ENCODE assay signal across 8 cellular contexts in genomic region chr6:156777577-156777865, GRCh38. TPM values are rescaled to one million over a fixed set of nuclear protein-coding genes. Genes with fewer than 3 reads are reported as not detected.
DNase-seq lines count a peak whose midpoint lies in the region; ATAC-seq, FAIRE-seq and TF ChIP-seq lines count a peak whose summit lies in the region.

No MANE protein-coding gene starts in this region.

- H3K23ac ChIP-seq in H1 (ENCODE audit: insufficient read length): no peak overlapping the region

- peak overlapping the region; percentile 98; the same call in 1 of the 2 replicates for H2BK5ac ChIP-seq in H1 (ENCODE audit: low read depth, low read length)

- H4K5ac ChIP-seq in H1 (ENCODE audit: insufficient read length, low read depth, low read length): peak overlapping the region; percentile 93

- no peak overlapping the region for H2AK5ac ChIP-seq in H1 (ENCODE audit: low read depth, low read length)

- H3K4me3 ChIP-seq in DOHH2 (ENCODE audit: low read length): peak overlapping the region; percentile 82
- no peak overlapping the region for H3K4me3 ChIP-seq in KMS-11 (IDR thresholded peaks at IDR 0.05; ENCODE audit: insufficient read depth, low read depth, low read length)
- H3K4me3 ChIP-seq in H1 (ENCODE audit: extremely low read depth in 1 of 4, insufficient read depth in 2 of 4, low read depth in 3 of 4, low read length in 4 of 4): peak overlapping the region; percentile 64 to 95 (median 90)
- peak overlapping the region; percentile 90 for H3K4me3 ChIP-seq in osteoblast (ENCODE audit: insufficient read depth, low read length)

- H3K56ac ChIP-seq in H1 (replicated peaks; ENCODE audit: insufficient read length, low read depth, low read length): peak overlapping the region; percentile 95

- no peak overlapping the region for H4K91ac ChIP-seq in H1 (replicated peaks; ENCODE audit: insufficient read length, low read length)

- DNase-seq in H1 (ENCODE audit: low read depth in 1 of 2, low spot score in 2 of 2): no peak
- no peak for DNase-seq in osteoblast (ENCODE audit: insufficient read length, low spot score, missing footprints)
- DNase-seq in NCI-H510A treated with DMSO at 0.1 percent for 48 hours (lab: John Stamatoyannopoulos, UW): no peak
- no peak for DNase-seq in omental fat pad (ENCODE audit: low spot score)
- DNase-seq in NCI-H1092 (lab: John Stamatoyannopoulos, UW): no peak

- H2BK120ac ChIP-seq in H1 (replicated peaks; ENCODE audit: low read depth, low read length): no peak overlapping the region

- peak overlapping the region; percentile 99 for H4K8ac ChIP-seq in H1 (ENCODE audit: extremely low read depth, insufficient read depth, low read length)

- ATAC-seq in omental fat pad (ENCODE audit: low FRiP score): no peak
- no peak for ATAC-seq in GM18870 (IDR thresholded peaks at IDR 0.05; ENCODE audit: unreplicated experiment)

- H2AFZ ChIP-seq in KMS-11 (ENCODE audit: low read depth): peak overlapping the region; percentile 55; the same call in 1 of the 2 replicates
- H2AFZ ChIP-seq in H1 (ENCODE audit: low read length): no peak overlapping the region
- peak overlapping the region; percentile 75 for H2AFZ ChIP-seq in osteoblast (ENCODE audit: low read length)

- H3K27me3 ChIP-seq in DOHH2 (ENCODE audit: control insufficient read depth, low read length) (no peaks in the 10 kb centered on the region), KMS-11 (ENCODE audit: insufficient read depth, low read depth) (no peaks in the 10 kb centered on the region), H1 (replicated peaks in 1 of 4; ENCODE audit: control insufficient read depth in 3 of 4, extremely low read depth in 1 of 4, insufficient read depth in 3 of 4, low read length in 3 of 4) (no peaks in the 10 kb centered on the region), osteoblast (ENCODE audit: insufficient read depth, low read length) (no peaks in the 10 kb centered on the region)

- H3K79me1 ChIP-seq in H1 (ENCODE audit: low read depth, low read length): no peaks in the 10 kb centered on the region; the same call in 1 of the 2 replicates

- H3K79me2 ChIP-seq in DOHH2 (ENCODE audit: control insufficient read depth, low read length) (peaks cover 65% of the 10 kb centered on the region), KMS-11 (ENCODE audit: insufficient read depth, low read depth) (peaks cover 36% of the 10 kb centered on the region), H1 (ENCODE audit: control insufficient read depth in 1 of 2, insufficient read depth in 2 of 2, low read length in 2 of 2) (peaks cover 0 to 47% of the 10 kb centered on the region in 2 experiments; a peak in 3 of 4 replicates), osteoblast (ENCODE audit: insufficient read depth, low read length) (peaks cover 51% of the 10 kb centered on the region)

- H3K4me2 ChIP-seq in DOHH2 (ENCODE audit: low read length): peak overlapping the region; percentile 89
- no peak overlapping the region for H3K4me2 ChIP-seq in KMS-11
- H3K4me2 ChIP-seq in H1 (ENCODE audit: insufficient read depth in 1 of 2, low read depth in 2 of 2, low read length in 2 of 2): peak overlapping the region; percentile 65 to 88
- H3K4me2 ChIP-seq in osteoblast (ENCODE audit: insufficient read depth, low read length): peak overlapping the region; percentile 76

- no peak overlapping the region for H2BK12ac ChIP-seq in H1 (ENCODE audit: low read depth, low read length)

- H3K36me3 ChIP-seq in DOHH2 (ENCODE audit: control insufficient read depth, low read length) (peaks cover 35% of the 10 kb centered on the region), KMS-11 (ENCODE audit: insufficient read depth) (no peaks in the 10 kb centered on the region), H1 (ENCODE audit: control insufficient read depth in 2 of 4, insufficient read depth in 4 of 4, low read length in 3 of 4) (no peaks in the 10 kb centered on the region), osteoblast (ENCODE audit: insufficient read depth, low read length) (no peaks in the 10 kb centered on the region)

- TF ChIP-seq POLR2A in H1 (IDR thresholded peaks at IDR 0.05; ENCODE audit: control extremely low read depth in 1 of 2, low read depth in 2 of 2, low read length in 2 of 2): peak in 1 of 2 experiments; percentile 62; a peak in 1 of 3 replicates

- peak overlapping the region; percentile 95 for H3K27ac ChIP-seq in DOHH2 (ENCODE audit: low read depth, low read length)
- H3K27ac ChIP-seq in KMS-11: peak overlapping the region; percentile 98
- peak overlapping the region; percentile 92 for H3K27ac ChIP-seq in H1 (ENCODE audit: low read depth, low read length)
- peak overlapping the region; percentile 79 for H3K27ac ChIP-seq in osteoblast (ENCODE audit: low read depth, low read length)

- no CpG with 5 or more reads among the region's 57 CpGs for WGBS in H1 (ENCODE audit: extremely low coverage in 1 of 2, insufficient coverage in 1 of 2, insufficient read length in 1 of 2, insufficient replicate concordance in 2 of 2, low coverage in 1 of 2, low lambda C conversion rate in 2 of 2, missing lambda C conversion rate in 1 of 2), 2 experiments

- no peak overlapping the region for H2BK15ac ChIP-seq in H1 (ENCODE audit: low read length)

- peaks cover 22% of the 10 kb centered on the region for H3F3A ChIP-seq in DOHH2 (ENCODE audit: control insufficient read depth, insufficient read depth)

- H3K4ac ChIP-seq in H1 (replicated peaks; ENCODE audit: insufficient read length, low read depth, low read length): no peak overlapping the region

- no peak for TF ChIP-seq RAD21 in H1 (IDR thresholded peaks at IDR 0.05 in 1 of 2, conservative IDR thresholded peaks at IDR 0.05 in 1 of 2; ENCODE audit: low read depth in 2 of 2, low read length in 2 of 2)

- no peaks in the 10 kb centered on the region for H3K9me3 ChIP-seq in DOHH2 (ENCODE audit: control insufficient read depth, insufficient read depth, low read length)
- no peaks in the 10 kb centered on the region for H3K9me3 ChIP-seq in H1 (ENCODE audit: insufficient read depth in 2 of 2, low read depth in 1 of 2, low read length in 1 of 2)
- no peaks in the 10 kb centered on the region for H3K9me3 ChIP-seq in osteoblast (ENCODE audit: low read depth, low read length)

- H3K9ac ChIP-seq in KMS-11 (peak overlapping the region; percentile 96), H1 (replicated peaks in 1 of 4; ENCODE audit: extremely low read depth in 1 of 4, low read depth in 3 of 4, low read length in 3 of 4) (peak overlapping the region; percentile 78 to 96 (median 89))

- no peak for FAIRE-seq in H1 (lab: Jason Lieb, UNC)

- H3K14ac ChIP-seq in H1 (ENCODE audit: insufficient read length): no peak overlapping the region

- peaks cover 6% of the 10 kb centered on the region; the same call in 1 of the 2 replicates for H4K20me1 ChIP-seq in DOHH2 (ENCODE audit: control insufficient read depth, insufficient read depth, low read depth, low read length)
- H4K20me1 ChIP-seq in KMS-11 (ENCODE audit: insufficient read depth): no peaks in the 10 kb centered on the region
- peaks cover 0 to 2% of the 10 kb centered on the region in 2 experiments for H4K20me1 ChIP-seq in H1 (replicated peaks in 1 of 2; ENCODE audit: control insufficient read depth in 1 of 2, insufficient read depth in 2 of 2, low read length in 2 of 2)
- H4K20me1 ChIP-seq in osteoblast (ENCODE audit: insufficient read depth, low read length): peaks cover 13% of the 10 kb centered on the region

- H3K4me1 ChIP-seq in DOHH2 (ENCODE audit: control insufficient read depth, low read length) (peaks cover 41% of the 10 kb centered on the region), KMS-11 (ENCODE audit: low read depth, poor library complexity, severe bottlenecking) (peaks cover 22% of the 10 kb centered on the region), H1 (replicated peaks in 1 of 4; ENCODE audit: control insufficient read depth in 3 of 4, insufficient read depth in 4 of 4, low read length in 3 of 4) (peaks cover 0 to 22% (median 11%) of the 10 kb centered on the region in 4 experiments; a peak in 5 of 7 replicates), osteoblast (ENCODE audit: insufficient read depth, low read length) (peaks cover 41% of the 10 kb centered on the region)

- no peak overlapping the region for H2BK20ac ChIP-seq in H1 (ENCODE audit: low read length)

- CTCF ChIA-PET in H1 (lab: Charles Lee; ENCODE audit: partially characterized antibody): no interaction called here

- peaks cover 6% of the 10 kb centered on the region; the same call in 1 of the 2 replicates for H3K23me2 ChIP-seq in H1 (ENCODE audit: low read depth, low read length)

- POLR2A ChIA-PET in H1 (lab: Charles Lee; ENCODE audit: partially characterized antibody): interaction anchor here (0.6 to 4.7 kb wide), 5 partner anchors 11 to 103 kb away, joined by 3 to 32 read pairs (median 8); no protein-coding TSS in a partner anchor

- no peak for TF ChIP-seq EP300 in H1 (IDR thresholded peaks at IDR 0.05; ENCODE audit: borderline replicate concordance in 1 of 2, low read depth in 2 of 2, low read length in 2 of 2)

- H3K18ac ChIP-seq in H1 (ENCODE audit: extremely low read depth, low read length): 0 out of 2 replicates have a peak overlapping the region, but pooled peaks have one; percentile 36

- H3K9me2 ChIP-seq in DOHH2 (replicated peaks; ENCODE audit: control insufficient read depth, low read length): no peaks in the 10 kb centered on the region

- TF ChIP-seq CTCF in DOHH2 (IDR thresholded peaks at IDR 0.05; ENCODE audit: low read depth, low read length, poor library complexity, severe bottlenecking) (no peak), KMS-11 (conservative IDR thresholded peaks at IDR 0.05; ENCODE audit: low read depth, low read length) (no peak), H1 (IDR thresholded peaks at IDR 0.05; ENCODE audit: control extremely low read depth in 1 of 3, insufficient read depth in 1 of 3, low read depth in 1 of 3, low read length in 3 of 3) (no peak), osteoblast (IDR thresholded peaks at IDR 0.05; ENCODE audit: extremely low read depth, low read depth, low read length) (no peak), omental fat pad (IDR thresholded peaks at IDR 0.05) (no peak)

TF ChIP-seq in H1, 55 proteins besides CTCF, POLR2A, EP300 and RAD21 (continues in another document):
- peak; percentile 60; the same call in 1 of the 2 replicates for TF ChIP-seq TAF1 (IDR thresholded peaks at IDR 0.05; ENCODE audit: low read depth, low read length)

RNA-seq across cellular contexts. Expression of gene ARID1B, which starts 0.3 kb away (rescaled TPM):
- 70.3 and 71.2 TPM in 2 replicates for total RNA-seq in H1 (2021; fragmentation: NEBNext Ultra II Directional; extraction: Animal tissue kit (Norgen Biotek cat#: 25700))
- 24.3 and 32.2 TPM in 2 replicates for polyA plus RNA-seq in H1 (2011; rRNA removed)
- 23.8 TPM for polyA plus RNA-seq in H1 (2011; cell fraction: cytosol; rRNA removed)
- 72.6 TPM for polyA plus RNA-seq in H1 (2011; cell fraction: nucleus; rRNA removed)
- 39.0 to 46.3 TPM (median 43.7 TPM) in 4 replicates for polyA plus RNA-seq in H1 (2012, experiment 1 of 2)
- 7.0 TPM for polyA plus RNA-seq in H1 (2012, experiment 2 of 2)
- polyA plus RNA-seq in H1 (2013, experiment 1 of 2): 29.4 TPM
- 29.7 TPM for polyA plus RNA-seq in H1 (2013, experiment 2 of 2)
- polyA minus RNA-seq in H1 (2011; rRNA and poly(A)+ RNA removed): 124 and 131 TPM in 2 replicates
- 103 TPM for polyA minus RNA-seq in H1 (2011; cell fraction: cytosol; rRNA and poly(A)+ RNA removed)
- 315 TPM for polyA minus RNA-seq in H1 (2011; cell fraction: nucleus; rRNA and poly(A)+ RNA removed)
- total RNA-seq in osteoblast: 55.0 and 64.2 TPM in 2 replicates
- total RNA-seq in omental fat pad: 100 to 1,000 TPM in 1 of 4 donors, 10 to 100 TPM in 3; 70.5 to 135 (median 78.2) TPM
